ENCODE assay signal across 1 cellular context in the genomic region with DNA sequence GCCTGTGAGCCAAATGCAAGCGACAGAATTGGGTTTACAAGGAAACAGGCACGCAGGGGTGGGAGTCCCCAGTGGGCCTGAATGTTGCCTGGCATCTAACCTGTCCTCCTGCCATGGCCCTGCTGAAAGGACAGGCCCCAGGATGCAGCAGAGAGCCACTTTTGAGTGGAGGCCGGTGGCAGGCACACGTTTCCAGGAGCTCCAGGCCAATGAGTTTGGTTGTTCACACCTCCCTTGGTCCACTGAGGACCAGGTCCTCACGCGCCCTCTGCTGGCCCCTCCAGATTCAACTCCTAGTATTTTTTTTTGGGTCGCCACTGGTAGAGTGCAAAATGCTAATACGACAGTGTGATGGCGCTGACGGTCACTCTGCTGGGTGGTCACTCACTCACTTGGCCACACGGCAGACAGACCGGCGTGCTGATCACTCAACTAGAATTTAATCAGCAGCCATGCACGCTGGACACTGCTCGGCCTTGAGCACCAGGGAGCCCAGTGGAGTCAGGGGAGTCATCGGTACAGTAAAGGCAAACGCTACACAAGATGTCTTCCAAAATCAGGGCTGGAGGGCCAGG.
TF ChIP-seq lines count a peak whose summit lies in the region.

No MANE protein-coding gene starts in this region.

TF ChIP-seq in HCT116, 20 proteins besides CTCF, POLR2A, EP300 and RAD21 (continued from another document):
- TF ChIP-seq, protein P1, sequence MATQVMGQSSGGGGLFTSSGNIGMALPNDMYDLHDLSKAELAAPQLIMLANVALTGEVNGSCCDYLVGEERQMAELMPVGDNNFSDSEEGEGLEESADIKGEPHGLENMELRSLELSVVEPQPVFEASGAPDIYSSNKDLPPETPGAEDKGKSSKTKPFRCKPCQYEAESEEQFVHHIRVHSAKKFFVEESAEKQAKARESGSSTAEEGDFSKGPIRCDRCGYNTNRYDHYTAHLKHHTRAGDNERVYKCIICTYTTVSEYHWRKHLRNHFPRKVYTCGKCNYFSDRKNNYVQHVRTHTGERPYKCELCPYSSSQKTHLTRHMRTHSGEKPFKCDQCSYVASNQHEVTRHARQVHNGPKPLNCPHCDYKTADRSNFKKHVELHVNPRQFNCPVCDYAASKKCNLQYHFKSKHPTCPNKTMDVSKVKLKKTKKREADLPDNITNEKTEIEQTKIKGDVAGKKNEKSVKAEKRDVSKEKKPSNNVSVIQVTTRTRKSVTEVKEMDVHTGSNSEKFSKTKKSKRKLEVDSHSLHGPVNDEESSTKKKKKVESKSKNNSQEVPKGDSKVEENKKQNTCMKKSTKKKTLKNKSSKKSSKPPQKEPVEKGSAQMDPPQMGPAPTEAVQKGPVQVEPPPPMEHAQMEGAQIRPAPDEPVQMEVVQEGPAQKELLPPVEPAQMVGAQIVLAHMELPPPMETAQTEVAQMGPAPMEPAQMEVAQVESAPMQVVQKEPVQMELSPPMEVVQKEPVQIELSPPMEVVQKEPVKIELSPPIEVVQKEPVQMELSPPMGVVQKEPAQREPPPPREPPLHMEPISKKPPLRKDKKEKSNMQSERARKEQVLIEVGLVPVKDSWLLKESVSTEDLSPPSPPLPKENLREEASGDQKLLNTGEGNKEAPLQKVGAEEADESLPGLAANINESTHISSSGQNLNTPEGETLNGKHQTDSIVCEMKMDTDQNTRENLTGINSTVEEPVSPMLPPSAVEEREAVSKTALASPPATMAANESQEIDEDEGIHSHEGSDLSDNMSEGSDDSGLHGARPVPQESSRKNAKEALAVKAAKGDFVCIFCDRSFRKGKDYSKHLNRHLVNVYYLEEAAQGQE (IDR thresholded peaks at IDR 0.05; ENCODE audit: low read depth) = no peak
